ENCODE assay signal across 11 cellular contexts in genomic region chr10:116723428-116724281, GRCh38. TPM values are rescaled to one million over a fixed set of nuclear protein-coding genes. Genes with fewer than 3 reads are reported as not detected.
DNase-seq lines count a peak whose midpoint lies in the region; ATAC-seq, FAIRE-seq and TF ChIP-seq lines count a peak whose summit lies in the region.
"Had no signal": no experiment of that assay in that cellular context is flagged by ENCODE, and none has a peak within 500 bp of the region (broad histone marks: within the 10 kb centered on the region; RNA-seq: fewer than 3 reads in every experiment).

No MANE protein-coding gene starts in this region.

- no peak for ATAC-seq in GM21619 (IDR thresholded peaks at IDR 0.05; ENCODE audit: unreplicated experiment)
- no peak for ATAC-seq in GM18907 (IDR thresholded peaks at IDR 0.05; ENCODE audit: unreplicated experiment)

- no peaks in the 10 kb centered on the region for H3K27me3 Mint-ChIP-seq in Caco-2 (ENCODE audit: insufficient read depth, unreplicated experiment)

- intact Hi-C loops in Caco-2 (cut with micrococcal nuclease; ENCODE audit: unreplicated experiment) = no loop called here
- intact Hi-C loops in kidney (cut with DNase I) = no loop called here

- peak overlapping the region; percentile 65 to 80 for H3K27ac ChIP-seq in kidney (ENCODE audit: low read depth in 2 of 2, low read length in 2 of 2)
- H3K27ac ChIP-seq: right atrium auricular region had no signal

- no peaks in the 10 kb centered on the region for H3K9me3 ChIP-seq in Caco-2
- no peaks in the 10 kb centered on the region for H3K9me3 ChIP-seq in kidney (ENCODE audit: control insufficient read depth in 1 of 2, low read length in 2 of 2)
- H3K9me3 ChIP-seq: right atrium auricular region had no signal

- H3K36me3 Mint-ChIP-seq in Caco-2 (ENCODE audit: insufficient read depth, unreplicated experiment) = no peaks in the 10 kb centered on the region
- H3K36me3 Mint-ChIP-seq: naive B cell had no signal

- peaks cover 21% of the 10 kb centered on the region for H3K4me1 Mint-ChIP-seq in Caco-2 (ENCODE audit: low read depth, unreplicated experiment)
- H3K4me1 Mint-ChIP-seq: naive B cell had no signal

- no peaks in the 10 kb centered on the region for H3K9me3 Mint-ChIP-seq in Caco-2 (ENCODE audit: unreplicated experiment)
- H3K9me3 Mint-ChIP-seq: naive B cell had no signal

- no peak for DNase-seq in Caco-2
- peak; percentile 44 for DNase-seq in T follicular helper cell (ENCODE audit: low read depth)
- DNase-seq in activated T-helper 1 cell treated with Interleukin-2 at 50 U/mL for 16 hours (ENCODE audit: low read depth) = peak; percentile 23
- no peak for DNase-seq in kidney
- no peak for DNase-seq in SIG-M5 (lab: John Stamatoyannopoulos, UW)
- DNase-seq: COR-L47, erythroblast, naive B cell had no signal

- H3K27ac Mint-ChIP-seq in Caco-2 (ENCODE audit: unreplicated experiment) = peak overlapping the region; percentile 64

- no peak for FAIRE-seq in kidney (lab: Jason Lieb, UNC)

- TF ChIP-seq CTCF in Caco-2 (IDR thresholded peaks at IDR 0.05; ENCODE audit: insufficient read depth in 1 of 2, low read depth in 1 of 2, low read length in 1 of 2, severe bottlenecking in 1 of 2, unreplicated experiment in 1 of 2) (no peak), kidney (IDR thresholded peaks at IDR 0.05; ENCODE audit: borderline replicate concordance, extremely low read depth, insufficient read depth) (no peak)

- peaks cover 47% of the 10 kb centered on the region for H3K4me1 ChIP-seq in Caco-2
- peaks cover 47 to 59% of the 10 kb centered on the region in 2 donors for H3K4me1 ChIP-seq in kidney (ENCODE audit: control insufficient read depth in 1 of 2, insufficient read depth in 1 of 2, low read depth in 1 of 2, low read length in 2 of 2)

- peak overlapping the region in 1 of 2 donors; percentile 4 for H3K9ac ChIP-seq in kidney (ENCODE audit: low read length in 2 of 2)

- no peaks in the 10 kb centered on the region for H3K27me3 ChIP-seq in Caco-2 (replicated peaks; ENCODE audit: control insufficient read depth, insufficient read depth, low read length)
- H3K27me3 ChIP-seq: right atrium auricular region had no signal

- no peak overlapping the region for H3K4me3 Mint-ChIP-seq in Caco-2 (ENCODE audit: unreplicated experiment)

- CTCF ChIA-PET in Caco-2 (lab: Charles Lee) = no interaction called here

- H3K36me3 ChIP-seq in Caco-2 (ENCODE audit: control insufficient read depth, insufficient read depth, low read length) (no peaks in the 10 kb centered on the region; the same call in none of the 2 replicates), kidney (ENCODE audit: control insufficient read depth in 1 of 2, insufficient read depth in 2 of 2, low read length in 2 of 2) (no peaks in the 10 kb centered on the region)
- H3K36me3 ChIP-seq: right atrium auricular region had no signal

- POLR2A ChIA-PET in Caco-2 (lab: Charles Lee) = no interaction called here

- H3K4me3 ChIP-seq in Caco-2 (ENCODE audit: low read depth, low read length) (no peak overlapping the region), kidney (ENCODE audit: low read length in 2 of 2) (no peak overlapping the region)
- H3K4me3 ChIP-seq: right atrium auricular region had no signal

- BruUV-seq in Caco-2 (replicated peaks; lab: Mats Ljungman, UMichigan) = no TSS peak

RNA-seq across cellular contexts. Expression of gene HSPA12A, which starts 18.7 kb away (rescaled TPM):
- 22.9 and 27.0 TPM in 2 replicates for total RNA-seq in Caco-2 (2022)
- total RNA-seq in kidney = 33.5 TPM
- 18.9 TPM for polyA plus RNA-seq in kidney (ENCODE audit: insufficient read depth, low read depth, low replicate concordance)

Comparison
In these comparisons a context has a peak if more than half of its experiments do, and no peak if none do; other contexts are left out.
1. DNase-seq: peak in T follicular helper cell (single experiment) and activated T-helper 1 cell treated with Interleukin-2 at 50 U/mL for 16 hours (single experiment); none in Caco-2 (0 of 2), kidney (single experiment) and SIG-M5 (single experiment).